ENCODE assay signal across 8 cellular contexts in genomic region chr19:53394974-53395839, GRCh38. TPM values are rescaled to one million over a fixed set of nuclear protein-coding genes. Genes with fewer than 3 reads are reported as not detected.
DNase-seq lines count a peak whose midpoint lies in the region; ATAC-seq and TF ChIP-seq lines count a peak whose summit lies in the region.

TSS of gene ZNF765 (plus strand) at chr19:53395149. CDS start at chr19:53398016, 2,867 bp downstream.

- peak; percentile 28 for TF ChIP-seq CTCF in GM12865 (IDR thresholded peaks at IDR 0.05; ENCODE audit: insufficient read depth, low read depth, low read length, missing control alignments)
- TF ChIP-seq CTCF in heart left ventricle (IDR thresholded peaks at IDR 0.05): peak; percentile 38 to 78 (median 58)
- TF ChIP-seq CTCF in transverse colon (IDR thresholded peaks at IDR 0.05): peak; percentile 38 to 79 (median 56)

- DNase-seq in GM12865 (ENCODE audit: low read depth): peak; percentile 94
- peak; percentile 81 for DNase-seq in NCI-H128 (lab: John Stamatoyannopoulos, UW; ENCODE audit: unreplicated experiment)
- DNase-seq in SW 1271 (lab: John Stamatoyannopoulos, UW): peak; percentile 33 to 73
- DNase-seq in activated naive CD8-positive, alpha-beta T cell treated with anti-CD3 and anti-CD28 coated beads, Interleukin-2, amount 50 U/mL, for 24 hours: peak; percentile 96
- DNase-seq in heart left ventricle: peak; percentile 94 to 98 (median 95)
- DNase-seq in pons (ENCODE audit: low spot score): peak; percentile 88
- peak; percentile 96 for DNase-seq in transverse colon

- no peaks in the 10 kb centered on the region for H3K9me3 ChIP-seq in heart left ventricle
- H3K9me3 ChIP-seq in transverse colon: peaks cover 3 to 4% of the 10 kb centered on the region in 2 donors

- H3K36me3 ChIP-seq in heart left ventricle (peaks cover 0 to 24% (median 21%) of the 10 kb centered on the region in 9 donors), transverse colon (peaks cover 0 to 21% (median 8%) of the 10 kb centered on the region in 4 donors)

- 0 to 1% (median 0%) methylated on average over 36 to 58 of the region's 58 CpGs for WGBS in heart left ventricle, 4 donors
- WGBS in transverse colon (ENCODE audit: low coverage in 1 of 2), 2 donors: 0% methylated on average over 55 of the region's 58 CpGs; no CpG with 5 or more reads in 1 of the 2 donors

- H3K4me1 ChIP-seq in heart left ventricle (peaks cover 0 to 29% (median 17%) of the 10 kb centered on the region in 12 donors), transverse colon (peaks cover 4 to 25% (median 17%) of the 10 kb centered on the region in 4 donors)

- TF ChIP-seq POLR2A in heart left ventricle (IDR thresholded peaks at IDR 0.05): peak in 1 of 2 donors; percentile 79
- TF ChIP-seq POLR2A in transverse colon (IDR thresholded peaks at IDR 0.05): peak; percentile 86

- H3K27me3 ChIP-seq in heart left ventricle (no peaks in the 10 kb centered on the region), transverse colon (no peaks in the 10 kb centered on the region)

- intact Hi-C loops in heart left ventricle (cut with DNase I) (no loop called here), transverse colon (cut with DNase I; ENCODE audit: low total_unique reads) (no loop called here)

- H3K4me3 Mint-ChIP-seq in activated naive CD8-positive, alpha-beta T cell treated with anti-CD3 and anti-CD28 coated beads, Interleukin-2, amount 50 U/mL, for 24 hours: peak within 1 kb of the TSS; percentile 95

- TF ChIP-seq EP300 in transverse colon (IDR thresholded peaks at IDR 0.05; ENCODE audit: low read depth): no peak

- peaks cover 18% of the 10 kb centered on the region for H3K9me3 Mint-ChIP-seq in activated naive CD8-positive, alpha-beta T cell treated with anti-CD3 and anti-CD28 coated beads, Interleukin-2, amount 50 U/mL, for 24 hours

- peak within 1 kb of the TSS; percentile 87 for H3K27ac Mint-ChIP-seq in activated naive CD8-positive, alpha-beta T cell treated with anti-CD3 and anti-CD28 coated beads, Interleukin-2, amount 50 U/mL, for 24 hours

- H3K4me1 Mint-ChIP-seq in activated naive CD8-positive, alpha-beta T cell treated with anti-CD3 and anti-CD28 coated beads, Interleukin-2, amount 50 U/mL, for 24 hours: peaks cover 24% of the 10 kb centered on the region

- peaks cover 30% of the 10 kb centered on the region for H3K36me3 Mint-ChIP-seq in activated naive CD8-positive, alpha-beta T cell treated with anti-CD3 and anti-CD28 coated beads, Interleukin-2, amount 50 U/mL, for 24 hours (ENCODE audit: low read depth)

- peak within 1 kb of the TSS; percentile 81 for H3K4me3 ChIP-seq in GM12865 (ENCODE audit: low read depth, low read length)
- H3K4me3 ChIP-seq in heart left ventricle: peak within 1 kb of the TSS; percentile 64 to 94 (median 79)
- peak within 1 kb of the TSS; percentile 50 to 95 (median 92) for H3K4me3 ChIP-seq in transverse colon

- no peaks in the 10 kb centered on the region for H3K27me3 Mint-ChIP-seq in activated naive CD8-positive, alpha-beta T cell treated with anti-CD3 and anti-CD28 coated beads, Interleukin-2, amount 50 U/mL, for 24 hours

- in situ Hi-C loops in transverse colon (cut with MboI; ENCODE audit: low pct_ligation_motif_present in 1 of 4, low pct_unique_long_range_greater_than_20kb in 1 of 4, low sequenced_read_pairs in 3 of 4): no loop called here

- H3K27ac ChIP-seq in heart left ventricle (peak within 1 kb of the TSS; percentile 51 to 87 (median 78)), transverse colon (peak within 1 kb of the TSS; percentile 79 to 97 (median 92))

- ATAC-seq in HG02623 (IDR thresholded peaks at IDR 0.05; ENCODE audit: unreplicated experiment): peak; percentile 86
- ATAC-seq in activated naive CD8-positive, alpha-beta T cell treated with anti-CD3 and anti-CD28 coated beads, Interleukin-2, amount 50 U/mL, for 24 hours: peak; percentile 97
- ATAC-seq in heart left ventricle: peak; percentile 99 to 100 (median 100)

RNA-seq across cellular contexts. Expression of gene ZNF765, which starts in this region (rescaled TPM):
- total RNA-seq in heart left ventricle (1 to 10 TPM; 2.8 to 5.9 (median 3.8) TPM), transverse colon (10 to 100 TPM in 3 of 4 donors, 1 to 10 TPM in 1; 6.0 to 14.3 (median 11.2) TPM)
- 1 to 10 TPM; 2.7 to 4.9 TPM for polyA plus RNA-seq in heart left ventricle

Comparison
In these comparisons a context has a peak if more than half of its experiments do, and no peak if none do; other contexts are left out.
1. Peak in every context shown above with its lines: DNase-seq, ATAC-seq, H3K4me3 ChIP-seq and H3K27ac ChIP-seq.